In genomic region chrX:44264936-44265335, GRCh38 we compare ENCODE assay signal across 22 cellular contexts.
DNase-seq lines count a peak whose midpoint lies in the region; ATAC-seq, FAIRE-seq and TF ChIP-seq lines count a peak whose summit lies in the region.
"Had no signal": no experiment of that assay in that cellular context is flagged by ENCODE, and none has a peak within 500 bp of the region (broad histone marks: within the 10 kb centered on the region; RNA-seq: fewer than 3 reads in every experiment).

No MANE protein-coding gene starts in this region.

- ATAC-seq in CD4-positive, alpha-beta T cell (ENCODE audit: poor library complexity): peak; percentile 43
- ATAC-seq in T-helper 17 cell: peak; percentile 57
- ATAC-seq in stimulated activated effector memory CD8-positive, alpha-beta T cell treated with anti-CD3 and anti-CD28 coated beads, Interleukin-12 subunit alpha, Interleukin-12 subunit beta, amount 100 ng/mL, for 72 hours: no peak
- no peak for ATAC-seq in HG02610 (IDR thresholded peaks at IDR 0.05; ENCODE audit: unreplicated experiment)

- TF ChIP-seq CTCF in CD4-positive, alpha-beta T cell (IDR thresholded peaks at IDR 0.05): no peak

- POLR2A ChIA-PET in activated CD4-positive, alpha-beta T cell treated with anti-CD3 and anti-CD28 coated beads, Interleukin-2, amount 10 ng/mL, durations not matched to agents 7 days and 5 days (lab: Charles Lee): no interaction called here
- POLR2A ChIA-PET in CD4-positive, alpha-beta T cell (lab: Charles Lee): interaction anchor here (0.7 to 3.5 kb wide), 5 partner anchors 11 to 608 kb away, joined by 3 to 32 read pairs (median 4); partner anchors contain the start of gene KDM6A

- no peaks in the 10 kb centered on the region for H3K36me3 Mint-ChIP-seq in activated CD4-positive, alpha-beta T cell treated with anti-CD3 and anti-CD28 coated beads, Interleukin-2, amount 10 ng/mL, durations not matched to agents 7 days and 5 days (ENCODE audit: low read depth)
- H3K36me3 Mint-ChIP-seq in CD4-positive, alpha-beta T cell (ENCODE audit: low read depth): no peaks in the 10 kb centered on the region
- H3K36me3 Mint-ChIP-seq in T-helper 17 cell (ENCODE audit: low read depth): no peaks in the 10 kb centered on the region
- H3K36me3 Mint-ChIP-seq in stimulated activated effector memory CD8-positive, alpha-beta T cell treated with anti-CD3 and anti-CD28 coated beads, Interleukin-12 subunit alpha, Interleukin-12 subunit beta, amount 100 ng/mL, for 72 hours: no peaks in the 10 kb centered on the region

- H3K27ac ChIP-seq in CD4-positive, alpha-beta T cell (ENCODE audit: low read depth, low read length): no peak overlapping the region
- H3K27ac ChIP-seq: C4-2B, KMS-11, Peyer's patch, SJCRH30 had no signal

- H3K9me3 ChIP-seq in CD4-positive, alpha-beta T cell (ENCODE audit: control insufficient read depth, low read length): no peaks in the 10 kb centered on the region
- no peaks in the 10 kb centered on the region for H3K9me3 ChIP-seq in T-helper 17 cell (ENCODE audit: control insufficient read depth, low read length, poor library complexity, severe bottlenecking)
- H3K9me3 ChIP-seq: Peyer's patch, SJCRH30 had no signal

- no peaks in the 10 kb centered on the region for H3K27me3 ChIP-seq in CD4-positive, alpha-beta T cell (ENCODE audit: control insufficient read depth, insufficient read depth, low read length)
- H3K27me3 ChIP-seq: Peyer's patch, SJCRH30 had no signal

- peaks cover 3% of the 10 kb centered on the region for H3K9me3 Mint-ChIP-seq in activated CD4-positive, alpha-beta T cell treated with anti-CD3 and anti-CD28 coated beads, Interleukin-2, amount 10 ng/mL, durations not matched to agents 7 days and 5 days
- no peaks in the 10 kb centered on the region for H3K9me3 Mint-ChIP-seq in CD4-positive, alpha-beta T cell
- peaks cover 2% of the 10 kb centered on the region for H3K9me3 Mint-ChIP-seq in stimulated activated effector memory CD8-positive, alpha-beta T cell treated with anti-CD3 and anti-CD28 coated beads, Interleukin-12 subunit alpha, Interleukin-12 subunit beta, amount 100 ng/mL, for 72 hours

- intact Hi-C loops in CD4-positive, alpha-beta T cell (cut with DNase I, micrococcal nuclease): loop anchor here in 1 of 2 experiments (10.0 kb wide), 1 partner anchor 80 kb away; the partner anchor contains the start of gene EFHC2

- peak; percentile 18 for FAIRE-seq in colon (lab: Jason Lieb, UNC)
- FAIRE-seq: HTR-8/SVneo had no signal

- H3K4me3 Mint-ChIP-seq in activated CD4-positive, alpha-beta T cell treated with anti-CD3 and anti-CD28 coated beads, Interleukin-2, amount 10 ng/mL, durations not matched to agents 7 days and 5 days: peak overlapping the region; percentile 24
- peak overlapping the region; percentile 6 for H3K4me3 Mint-ChIP-seq in CD4-positive, alpha-beta T cell
- peak overlapping the region; percentile 41 for H3K4me3 Mint-ChIP-seq in T-helper 17 cell
- no peak overlapping the region for H3K4me3 Mint-ChIP-seq in stimulated activated effector memory CD8-positive, alpha-beta T cell treated with anti-CD3 and anti-CD28 coated beads, Interleukin-12 subunit alpha, Interleukin-12 subunit beta, amount 100 ng/mL, for 72 hours

- H3K4me1 Mint-ChIP-seq in activated CD4-positive, alpha-beta T cell treated with anti-CD3 and anti-CD28 coated beads, Interleukin-2, amount 10 ng/mL, durations not matched to agents 7 days and 5 days: peaks cover 39% of the 10 kb centered on the region
- H3K4me1 Mint-ChIP-seq in CD4-positive, alpha-beta T cell (ENCODE audit: low read depth): peaks cover 44% of the 10 kb centered on the region
- H3K4me1 Mint-ChIP-seq in T-helper 17 cell: peaks cover 10% of the 10 kb centered on the region
- peaks cover 16% of the 10 kb centered on the region for H3K4me1 Mint-ChIP-seq in stimulated activated effector memory CD8-positive, alpha-beta T cell treated with anti-CD3 and anti-CD28 coated beads, Interleukin-12 subunit alpha, Interleukin-12 subunit beta, amount 100 ng/mL, for 72 hours

- peak overlapping the region; percentile 60 for H3K27ac Mint-ChIP-seq in activated CD4-positive, alpha-beta T cell treated with anti-CD3 and anti-CD28 coated beads, Interleukin-2, amount 10 ng/mL, durations not matched to agents 7 days and 5 days
- peak overlapping the region; percentile 68 for H3K27ac Mint-ChIP-seq in CD4-positive, alpha-beta T cell
- H3K27ac Mint-ChIP-seq in T-helper 17 cell: peak overlapping the region; percentile 71
- no peak overlapping the region for H3K27ac Mint-ChIP-seq in stimulated activated effector memory CD8-positive, alpha-beta T cell treated with anti-CD3 and anti-CD28 coated beads, Interleukin-12 subunit alpha, Interleukin-12 subunit beta, amount 100 ng/mL, for 72 hours

- H3K27me3 Mint-ChIP-seq in activated CD4-positive, alpha-beta T cell treated with anti-CD3 and anti-CD28 coated beads, Interleukin-2, amount 10 ng/mL, durations not matched to agents 7 days and 5 days: no peaks in the 10 kb centered on the region
- H3K27me3 Mint-ChIP-seq in CD4-positive, alpha-beta T cell: no peaks in the 10 kb centered on the region
- H3K27me3 Mint-ChIP-seq in T-helper 17 cell: no peaks in the 10 kb centered on the region

- CTCF ChIA-PET in activated CD4-positive, alpha-beta T cell treated with anti-CD3 and anti-CD28 coated beads, Interleukin-2, amount 10 ng/mL, durations not matched to agents 7 days and 5 days (lab: Charles Lee): no interaction called here
- CTCF ChIA-PET in CD4-positive, alpha-beta T cell (lab: Charles Lee): no interaction called here

- no peak for DNase-seq in activated CD4-positive, alpha-beta T cell treated with anti-CD3 and anti-CD28 coated beads, Interleukin-2, amount 10 ng/mL, durations not matched to agents 7 days and 5 days
- DNase-seq in activated CD4-positive, alpha-beta T cell treated with anti-CD3 and anti-CD28 coated beads for 48 hours: no peak
- DNase-seq in CD4-positive, alpha-beta T cell: no peak
- DNase-seq in T-helper 17 cell (no peak), nucleus accumbens (lab: John Stamatoyannopoulos, UW) (no peak)
- DNase-seq in stimulated activated effector memory CD8-positive, alpha-beta T cell treated with anti-CD3 and anti-CD28 coated beads, Interleukin-12 subunit alpha, Interleukin-12 subunit beta, amount 100 ng/mL, for 72 hours (ENCODE audit: low spot score in 2 of 2): no peak
- DNase-seq: 8988T, AML-193, DMS 273 treated with DMSO at 0.1 percent for 48 hours, DMS79 treated with DMSO at 0.1 percent for 48 hours, NCI-H1105, NCI-H146, NCI-H2029 treated with DMSO at 0.1 percent for 48 hours, NCI-H2171, NCI-H524 treated with DMSO at 0.1 percent for 48 hours, Peyer's patch, SJCRH30 had no signal

Comparison
In these comparisons a context has a peak if more than half of its experiments do, and no peak if none do; other contexts are left out.
1. ATAC-seq: peak in CD4-positive, alpha-beta T cell (single experiment) and T-helper 17 cell (single experiment); none in stimulated activated effector memory CD8-positive, alpha-beta T cell treated with anti-CD3 and anti-CD28 coated beads, Interleukin-12 subunit alpha, Interleukin-12 subunit beta, amount 100 ng/mL, for 72 hours (single experiment) and HG02610 (single experiment).